Comparison of ENCODE assay signal across 1 cellular context in the genomic region with DNA sequence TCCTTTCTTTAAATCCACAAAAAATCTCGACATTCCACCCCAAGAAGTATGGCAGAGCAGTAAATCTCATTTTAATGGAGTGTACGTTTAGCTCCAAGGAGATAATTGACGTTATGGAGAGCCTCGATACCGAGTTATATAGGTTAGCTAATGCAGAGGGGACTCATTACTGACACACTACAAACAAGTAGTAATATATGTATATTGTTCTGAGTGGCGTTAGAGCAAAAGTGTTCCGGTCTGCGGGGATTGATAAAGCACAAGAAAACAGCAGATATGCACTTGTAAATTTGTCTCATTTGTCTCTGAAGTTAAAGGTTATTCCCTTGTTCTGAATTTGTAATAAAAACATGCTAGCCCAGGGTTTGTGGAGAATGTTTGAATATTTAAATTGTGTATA.
TF ChIP-seq lines count a peak whose summit lies in the region.

No MANE protein-coding gene starts in this region.

TF ChIP-seq in GM23338, 12 proteins besides CTCF, POLR2A, EP300 and RAD21 (continued from another document):
- TF ChIP-seq, protein P1, sequence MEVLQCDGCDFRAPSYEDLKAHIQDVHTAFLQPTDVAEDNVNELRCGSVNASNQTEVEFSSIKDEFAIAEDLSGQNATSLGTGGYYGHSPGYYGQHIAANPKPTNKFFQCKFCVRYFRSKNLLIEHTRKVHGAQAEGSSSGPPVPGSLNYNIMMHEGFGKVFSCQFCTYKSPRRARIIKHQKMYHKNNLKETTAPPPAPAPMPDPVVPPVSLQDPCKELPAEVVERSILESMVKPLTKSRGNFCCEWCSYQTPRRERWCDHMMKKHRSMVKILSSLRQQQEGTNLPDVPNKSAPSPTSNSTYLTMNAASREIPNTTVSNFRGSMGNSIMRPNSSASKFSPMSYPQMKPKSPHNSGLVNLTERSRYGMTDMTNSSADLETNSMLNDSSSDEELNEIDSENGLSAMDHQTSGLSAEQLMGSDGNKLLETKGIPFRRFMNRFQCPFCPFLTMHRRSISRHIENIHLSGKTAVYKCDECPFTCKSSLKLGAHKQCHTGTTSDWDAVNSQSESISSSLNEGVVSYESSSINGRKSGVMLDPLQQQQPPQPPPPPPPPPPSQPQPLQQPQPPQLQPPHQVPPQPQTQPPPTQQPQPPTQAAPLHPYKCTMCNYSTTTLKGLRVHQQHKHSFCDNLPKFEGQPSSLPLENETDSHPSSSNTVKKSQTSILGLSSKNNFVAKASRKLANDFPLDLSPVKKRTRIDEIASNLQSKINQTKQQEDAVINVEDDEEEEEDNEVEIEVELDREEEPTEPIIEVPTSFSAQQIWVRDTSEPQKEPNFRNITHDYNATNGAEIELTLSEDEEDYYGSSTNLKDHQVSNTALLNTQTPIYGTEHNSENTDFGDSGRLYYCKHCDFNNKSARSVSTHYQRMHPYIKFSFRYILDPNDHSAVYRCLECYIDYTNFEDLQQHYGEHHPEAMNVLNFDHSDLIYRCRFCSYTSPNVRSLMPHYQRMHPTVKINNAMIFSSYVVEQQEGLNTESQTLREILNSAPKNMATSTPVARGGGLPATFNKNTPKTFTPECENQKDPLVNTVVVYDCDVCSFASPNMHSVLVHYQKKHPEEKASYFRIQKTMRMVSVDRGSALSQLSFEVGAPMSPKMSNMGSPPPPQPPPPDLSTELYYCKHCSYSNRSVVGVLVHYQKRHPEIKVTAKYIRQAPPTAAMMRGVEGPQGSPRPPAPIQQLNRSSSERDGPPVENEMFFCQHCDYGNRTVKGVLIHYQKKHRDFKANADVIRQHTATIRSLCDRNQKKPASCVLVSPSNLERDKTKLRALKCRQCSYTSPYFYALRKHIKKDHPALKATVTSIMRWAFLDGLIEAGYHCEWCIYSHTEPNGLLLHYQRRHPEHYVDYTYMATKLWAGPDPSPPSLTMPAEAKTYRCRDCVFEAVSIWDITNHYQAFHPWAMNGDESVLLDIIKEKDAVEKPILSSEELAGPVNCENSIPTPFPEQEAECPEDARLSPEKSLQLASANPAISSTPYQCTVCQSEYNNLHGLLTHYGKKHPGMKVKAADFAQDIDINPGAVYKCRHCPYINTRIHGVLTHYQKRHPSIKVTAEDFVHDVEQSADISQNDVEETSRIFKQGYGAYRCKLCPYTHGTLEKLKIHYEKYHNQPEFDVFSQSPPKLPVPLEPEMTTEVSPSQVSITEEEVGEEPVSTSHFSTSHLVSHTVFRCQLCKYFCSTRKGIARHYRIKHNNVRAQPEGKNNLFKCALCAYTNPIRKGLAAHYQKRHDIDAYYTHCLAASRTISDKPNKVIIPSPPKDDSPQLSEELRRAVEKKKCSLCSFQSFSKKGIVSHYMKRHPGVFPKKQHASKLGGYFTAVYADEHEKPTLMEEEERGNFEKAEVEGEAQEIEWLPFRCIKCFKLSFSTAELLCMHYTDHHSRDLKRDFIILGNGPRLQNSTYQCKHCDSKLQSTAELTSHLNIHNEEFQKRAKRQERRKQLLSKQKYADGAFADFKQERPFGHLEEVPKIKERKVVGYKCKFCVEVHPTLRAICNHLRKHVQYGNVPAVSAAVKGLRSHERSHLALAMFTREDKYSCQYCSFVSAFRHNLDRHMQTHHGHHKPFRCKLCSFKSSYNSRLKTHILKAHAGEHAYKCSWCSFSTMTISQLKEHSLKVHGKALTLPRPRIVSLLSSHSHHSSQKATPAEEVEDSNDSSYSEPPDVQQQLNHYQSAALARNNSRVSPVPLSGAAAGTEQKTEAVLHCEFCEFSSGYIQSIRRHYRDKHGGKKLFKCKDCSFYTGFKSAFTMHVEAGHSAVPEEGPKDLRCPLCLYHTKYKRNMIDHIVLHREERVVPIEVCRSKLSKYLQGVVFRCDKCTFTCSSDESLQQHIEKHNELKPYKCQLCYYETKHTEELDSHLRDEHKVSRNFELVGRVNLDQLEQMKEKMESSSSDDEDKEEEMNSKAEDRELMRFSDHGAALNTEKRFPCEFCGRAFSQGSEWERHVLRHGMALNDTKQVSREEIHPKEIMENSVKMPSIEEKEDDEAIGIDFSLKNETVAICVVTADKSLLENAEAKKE (CRISPR knock-in tag; IDR thresholded peaks at IDR 0.05), result no peak
- TF ChIP-seq ZNF331 (CRISPR knock-in tag; IDR thresholded peaks at IDR 0.05; ENCODE audit: low read depth) (no peak), EZH2phosphoT487 (IDR thresholded peaks at IDR 0.05; ENCODE audit: unreplicated experiment) (no peak), NANOG (IDR thresholded peaks at IDR 0.05; ENCODE audit: borderline replicate concordance) (no peak)
- TF ChIP-seq, protein P2, sequence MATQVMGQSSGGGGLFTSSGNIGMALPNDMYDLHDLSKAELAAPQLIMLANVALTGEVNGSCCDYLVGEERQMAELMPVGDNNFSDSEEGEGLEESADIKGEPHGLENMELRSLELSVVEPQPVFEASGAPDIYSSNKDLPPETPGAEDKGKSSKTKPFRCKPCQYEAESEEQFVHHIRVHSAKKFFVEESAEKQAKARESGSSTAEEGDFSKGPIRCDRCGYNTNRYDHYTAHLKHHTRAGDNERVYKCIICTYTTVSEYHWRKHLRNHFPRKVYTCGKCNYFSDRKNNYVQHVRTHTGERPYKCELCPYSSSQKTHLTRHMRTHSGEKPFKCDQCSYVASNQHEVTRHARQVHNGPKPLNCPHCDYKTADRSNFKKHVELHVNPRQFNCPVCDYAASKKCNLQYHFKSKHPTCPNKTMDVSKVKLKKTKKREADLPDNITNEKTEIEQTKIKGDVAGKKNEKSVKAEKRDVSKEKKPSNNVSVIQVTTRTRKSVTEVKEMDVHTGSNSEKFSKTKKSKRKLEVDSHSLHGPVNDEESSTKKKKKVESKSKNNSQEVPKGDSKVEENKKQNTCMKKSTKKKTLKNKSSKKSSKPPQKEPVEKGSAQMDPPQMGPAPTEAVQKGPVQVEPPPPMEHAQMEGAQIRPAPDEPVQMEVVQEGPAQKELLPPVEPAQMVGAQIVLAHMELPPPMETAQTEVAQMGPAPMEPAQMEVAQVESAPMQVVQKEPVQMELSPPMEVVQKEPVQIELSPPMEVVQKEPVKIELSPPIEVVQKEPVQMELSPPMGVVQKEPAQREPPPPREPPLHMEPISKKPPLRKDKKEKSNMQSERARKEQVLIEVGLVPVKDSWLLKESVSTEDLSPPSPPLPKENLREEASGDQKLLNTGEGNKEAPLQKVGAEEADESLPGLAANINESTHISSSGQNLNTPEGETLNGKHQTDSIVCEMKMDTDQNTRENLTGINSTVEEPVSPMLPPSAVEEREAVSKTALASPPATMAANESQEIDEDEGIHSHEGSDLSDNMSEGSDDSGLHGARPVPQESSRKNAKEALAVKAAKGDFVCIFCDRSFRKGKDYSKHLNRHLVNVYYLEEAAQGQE (IDR thresholded peaks at IDR 0.05; ENCODE audit: unreplicated experiment), result no peak
